In genomic region chr5:14280294-14280854, GRCh38 we compare ENCODE assay signal across 20 cellular contexts.
A peak's percentile ranks its signal among the peaks of the same experiment; 100 is the strongest.
DNase-seq lines count a peak whose midpoint lies in the region; ATAC-seq, FAIRE-seq and TF ChIP-seq lines count a peak whose summit lies in the region.
"Had no signal": no experiment of that assay in that cellular context is flagged by ENCODE, and none has a peak within 500 bp of the region (broad histone marks: within the 10 kb centered on the region; RNA-seq: fewer than 3 reads in every experiment).

No MANE protein-coding gene starts in this region.

- no peak for TF ChIP-seq RAD21 in IMR-90 (IDR thresholded peaks at IDR 0.05; ENCODE audit: low read length)

- H3K9me3 ChIP-seq in IMR-90 (ENCODE audit: control insufficient read depth, insufficient read depth, low read length) (no peaks in the 10 kb centered on the region), astrocyte (ENCODE audit: insufficient read depth, low read depth, low read length) (no peaks in the 10 kb centered on the region)
- no peaks in the 10 kb centered on the region for H3K9me3 ChIP-seq in CD4-positive, alpha-beta T cell (ENCODE audit: control insufficient read depth, low read length)
- H3K9me3 ChIP-seq: BLaER1 treated with 17β-estradiol and CSF1 and Interleukin-3, amounts not matched to agents 10 nM and 100 nM; HAP-1 had no signal

- H3K4ac ChIP-seq in IMR-90 (ENCODE audit: low read depth, low read length) = no peak overlapping the region

- H2BK120ac ChIP-seq in IMR-90 (ENCODE audit: low read depth, low read length) = no peak overlapping the region

- H3K27me3 Mint-ChIP-seq in HFFc6 (ENCODE audit: insufficient read depth) (peaks cover 7% of the 10 kb centered on the region), astrocyte (ENCODE audit: low read depth, unreplicated experiment) (no peaks in the 10 kb centered on the region), glutamatergic neuron (ENCODE audit: unreplicated experiment) (no peaks in the 10 kb centered on the region)
- H3K27me3 Mint-ChIP-seq in CD4-positive, alpha-beta T cell = no peaks in the 10 kb centered on the region
- H3K27me3 Mint-ChIP-seq: B cell had no signal

- no peak for ATAC-seq in IMR-90 (ENCODE audit: low read depth)
- no peak for ATAC-seq in CD4-positive, alpha-beta T cell (ENCODE audit: poor library complexity)
- ATAC-seq: GM12878, HepG2 had no signal

- H2AFZ ChIP-seq in IMR-90 (replicated peaks; ENCODE audit: low read length, poor library complexity) = no peak overlapping the region
- H2AFZ ChIP-seq in astrocyte (ENCODE audit: low read depth, low read length) = no peak overlapping the region

- H2BK5ac ChIP-seq in IMR-90 (ENCODE audit: low read depth, low read length, poor library complexity, severe bottlenecking) = peak overlapping the region; percentile 14

- no peak overlapping the region for H3K9ac ChIP-seq in IMR-90 (ENCODE audit: low read depth, low read length)
- no peak overlapping the region for H3K9ac ChIP-seq in astrocyte (ENCODE audit: low read length)
- H3K9ac ChIP-seq: BLaER1 treated with 17β-estradiol and CSF1 and Interleukin-3, amounts not matched to agents 10 nM and 100 nM had no signal

- no TSS peak for BruUV-seq in IMR-90 (replicated peaks; lab: Mats Ljungman, UMichigan)

- H3K4me3 Mint-ChIP-seq in HFFc6 (no peak overlapping the region; the same call in 1 of the 2 replicates), astrocyte (ENCODE audit: unreplicated experiment) (no peak overlapping the region), glutamatergic neuron (ENCODE audit: unreplicated experiment) (no peak overlapping the region)
- H3K4me3 Mint-ChIP-seq in CD4-positive, alpha-beta T cell = no peak overlapping the region
- H3K4me3 Mint-ChIP-seq: B cell; CD8-positive, alpha-beta memory T cell had no signal

- H3K4me3 ChIP-seq in IMR-90 (ENCODE audit: insufficient read depth, low read depth, low read length) (no peak overlapping the region), astrocyte (ENCODE audit: insufficient read depth, low read depth, low read length) (no peak overlapping the region)
- H3K4me3 ChIP-seq: BLaER1 treated with 17β-estradiol and CSF1 and Interleukin-3, amounts not matched to agents 10 nM and 100 nM; GM12878; HAP-1 had no signal

- 0 out of 4 replicates have a peak overlapping the region, but pooled peaks of 1 of the 2 experiments have one; percentile 22 for H4K8ac ChIP-seq in IMR-90 (ENCODE audit: low read depth in 2 of 2, low read length in 2 of 2)

- peak overlapping the region; percentile 41; the same call in 1 of the 2 replicates for H3K14ac ChIP-seq in IMR-90 (replicated peaks; ENCODE audit: low read depth, low read length)

- H3K27ac ChIP-seq in IMR-90 (ENCODE audit: insufficient read depth, low read length) (no peak overlapping the region), astrocyte (ENCODE audit: low read depth, low read length) (no peak overlapping the region)
- no peak overlapping the region for H3K27ac ChIP-seq in CD4-positive, alpha-beta T cell (ENCODE audit: low read depth, low read length)
- H3K27ac ChIP-seq: BLaER1 treated with 17β-estradiol and CSF1 and Interleukin-3, amounts not matched to agents 10 nM and 100 nM had no signal

- H3K18ac ChIP-seq in IMR-90 (ENCODE audit: low read depth, low read length) = no peak overlapping the region

- in situ Hi-C loops in IMR-90 (cut with MboI; ENCODE audit: low sequenced_read_pairs) = no loop called here

- H3K9me3 Mint-ChIP-seq in HFFc6 = no peaks in the 10 kb centered on the region
- H3K9me3 Mint-ChIP-seq in astrocyte (ENCODE audit: unreplicated experiment) = no peaks in the 10 kb centered on the region
- no peaks in the 10 kb centered on the region for H3K9me3 Mint-ChIP-seq in glutamatergic neuron (ENCODE audit: unreplicated experiment)
- H3K9me3 Mint-ChIP-seq in CD4-positive, alpha-beta T cell = no peaks in the 10 kb centered on the region

- peaks cover 44% of the 10 kb centered on the region for H3K9me1 ChIP-seq in IMR-90 (ENCODE audit: insufficient read depth, low read length)

- H2AK9ac ChIP-seq in IMR-90 (replicated peaks; ENCODE audit: low read depth, low read length, poor library complexity) = no peak overlapping the region

- peaks cover 93% of the 10 kb centered on the region for H3K4me1 Mint-ChIP-seq in HFFc6 (ENCODE audit: low read depth)
- peaks cover 62% of the 10 kb centered on the region for H3K4me1 Mint-ChIP-seq in astrocyte (ENCODE audit: low read depth, unreplicated experiment)
- peaks cover 65% of the 10 kb centered on the region for H3K4me1 Mint-ChIP-seq in glutamatergic neuron (ENCODE audit: low read depth, unreplicated experiment)
- peaks cover 7% of the 10 kb centered on the region for H3K4me1 Mint-ChIP-seq in CD4-positive, alpha-beta T cell (ENCODE audit: low read depth)
- H3K4me1 Mint-ChIP-seq: CD8-positive, alpha-beta memory T cell had no signal

- no peak overlapping the region for H2BK15ac ChIP-seq in IMR-90 (ENCODE audit: low read depth, low read length)

- H3K56ac ChIP-seq in IMR-90 (ENCODE audit: extremely low read depth, insufficient read depth, low read length) = no peak overlapping the region

- H3K4me1 ChIP-seq in IMR-90 (ENCODE audit: control insufficient read depth, insufficient read depth, low read length) (peaks cover 24% of the 10 kb centered on the region), astrocyte (ENCODE audit: insufficient read depth, low read length) (peaks cover 9% of the 10 kb centered on the region)

- no peak for TF ChIP-seq POLR2A in IMR-90 (IDR thresholded peaks at IDR 0.05; ENCODE audit: low read depth, low read length)

- DNase-seq in HFFc6 = no peak
- no peak for DNase-seq in IMR-90
- DNase-seq in astrocyte (ENCODE audit: low read depth) = no peak
- no peak for DNase-seq in glutamatergic neuron
- no peak for DNase-seq in H4 (ENCODE audit: low spot score)
- no peak for DNase-seq in stimulated activated CD4-positive, alpha-beta T cell treated with anti-CD3 and anti-CD28 coated beads, Interleukin-15, amount 100 ng/mL, for 24 hours
- no peak for DNase-seq in CD4-positive, alpha-beta T cell
- DNase-seq in activated CD4-positive, alpha-beta T cell treated with anti-CD3 and anti-CD28 coated beads, Interleukin-2, amount 50 U/mL, for 1 hour = no peak
- DNase-seq: CD8-positive, alpha-beta memory T cell; COR-L47; DMS 273 treated with DMSO at 0.1 percent for 48 hours; DMS53; DND-41; EL had no signal

- no peak for FAIRE-seq in astrocyte (lab: Jason Lieb, UNC)
- FAIRE-seq: GM12878, H1, HepG2 had no signal

- peak overlapping the region; percentile 56; the same call in 1 of the 2 replicates for H3K23ac ChIP-seq in IMR-90 (ENCODE audit: low read depth, low read length)

- H4K20me1 ChIP-seq in IMR-90 (ENCODE audit: insufficient read depth, low read length) (peaks cover 89% of the 10 kb centered on the region), astrocyte (ENCODE audit: insufficient read depth, low read length) (peaks cover 89% of the 10 kb centered on the region)

- dilution Hi-C loops in IMR-90 (cut with HindIII; ENCODE audit: low sequenced_read_pairs, unreplicated experiment) = no loop called here

- H3K27me3 ChIP-seq in IMR-90 (ENCODE audit: control insufficient read depth, insufficient read depth, low read length) = no peaks in the 10 kb centered on the region
- H3K27me3 ChIP-seq in astrocyte (ENCODE audit: insufficient read depth, low read length) = no peaks in the 10 kb centered on the region
- no peaks in the 10 kb centered on the region for H3K27me3 ChIP-seq in CD4-positive, alpha-beta T cell (ENCODE audit: control insufficient read depth, insufficient read depth, low read length)
- H3K27me3 ChIP-seq: BLaER1 treated with 17β-estradiol and CSF1 and Interleukin-3, amounts not matched to agents 10 nM and 100 nM had no signal

- peaks cover 16 to 73% of the 10 kb centered on the region in 2 experiments for H3K79me1 ChIP-seq in IMR-90 (ENCODE audit: low read depth in 1 of 2, low read length in 2 of 2)

- CTCF ChIA-PET in IMR-90 (lab: Yijun Ruan, JAX) = no interaction called here
- CTCF ChIA-PET in CD4-positive, alpha-beta T cell (lab: Charles Lee) = no interaction called here

- H3K79me2 ChIP-seq in astrocyte (ENCODE audit: insufficient read depth, low read length) = peaks cover 99% of the 10 kb centered on the region

- H3K36me3 Mint-ChIP-seq in HFFc6 (ENCODE audit: low read depth) (peaks cover 53% of the 10 kb centered on the region), astrocyte (ENCODE audit: low read depth, unreplicated experiment) (peaks cover 24% of the 10 kb centered on the region), glutamatergic neuron (ENCODE audit: unreplicated experiment) (no peaks in the 10 kb centered on the region)
- no peaks in the 10 kb centered on the region for H3K36me3 Mint-ChIP-seq in CD4-positive, alpha-beta T cell (ENCODE audit: low read depth)

- no peak overlapping the region for H3K4me2 ChIP-seq in IMR-90 (ENCODE audit: low read depth, low read length)
- H3K4me2 ChIP-seq in astrocyte (ENCODE audit: low read length) = no peak overlapping the region
- H3K4me2 ChIP-seq: BLaER1 treated with 17β-estradiol and CSF1 and Interleukin-3, amounts not matched to agents 10 nM and 100 nM had no signal

- TF ChIP-seq CTCF in HFFc6 (IDR thresholded peaks at IDR 0.05) (no peak), IMR-90 (conservative IDR thresholded peaks at IDR 0.05; ENCODE audit: low read depth, low read length) (no peak), astrocyte (IDR thresholded peaks at IDR 0.05; ENCODE audit: insufficient read depth, low read depth, low read length) (no peak), glutamatergic neuron (IDR thresholded peaks at IDR 0.05; ENCODE audit: partially characterized antibody, unreplicated experiment) (no peak)
- TF ChIP-seq CTCF in CD4-positive, alpha-beta T cell (IDR thresholded peaks at IDR 0.05) = no peak

- H2AK5ac ChIP-seq in IMR-90 (ENCODE audit: low read depth, low read length) = no peak overlapping the region

- H4K91ac ChIP-seq in IMR-90 (ENCODE audit: insufficient read depth, low read depth, low read length) = no peak overlapping the region

- no peak overlapping the region for H2BK20ac ChIP-seq in IMR-90 (ENCODE audit: low read depth, low read length)

- intact Hi-C loops in IMR-90 (cut with micrococcal nuclease) = no loop called here
- intact Hi-C loops in CD4-positive, alpha-beta T cell (cut with DNase I, micrococcal nuclease) = no loop called here

- POLR2A ChIA-PET in IMR-90 (lab: Charles Lee; ENCODE audit: unreplicated experiment) = no interaction called here
- POLR2A ChIA-PET in CD4-positive, alpha-beta T cell (lab: Charles Lee) = no interaction called here

- H4K5ac ChIP-seq in IMR-90 (ENCODE audit: low read depth, low read length) = no peak overlapping the region

- H3K36me3 ChIP-seq in IMR-90 (ENCODE audit: control insufficient read depth, insufficient read depth, low read length) (peaks cover 52% of the 10 kb centered on the region), astrocyte (ENCODE audit: insufficient read depth, low read length) (peaks cover 56% of the 10 kb centered on the region)
- H3K36me3 ChIP-seq: HAP-1 had no signal

- peak overlapping the region; percentile 7; the same call in 1 of the 2 replicates for H3K27ac Mint-ChIP-seq in HFFc6
- peak overlapping the region; percentile 63 for H3K27ac Mint-ChIP-seq in astrocyte (ENCODE audit: unreplicated experiment)
- H3K27ac Mint-ChIP-seq in glutamatergic neuron (ENCODE audit: unreplicated experiment) = peak overlapping the region; percentile 20
- no peak overlapping the region for H3K27ac Mint-ChIP-seq in CD4-positive, alpha-beta T cell
- H3K27ac Mint-ChIP-seq: B cell; CD8-positive, alpha-beta memory T cell had no signal

- 94% methylated on average over 6 of the region's 11 CpGs; no CpG with 5 or more reads in 1 of the 2 experiments for WGBS in IMR-90 (ENCODE audit: extremely low coverage in 2 of 2, insufficient read length in 1 of 2), 2 experiments
